In the genomic region with DNA sequence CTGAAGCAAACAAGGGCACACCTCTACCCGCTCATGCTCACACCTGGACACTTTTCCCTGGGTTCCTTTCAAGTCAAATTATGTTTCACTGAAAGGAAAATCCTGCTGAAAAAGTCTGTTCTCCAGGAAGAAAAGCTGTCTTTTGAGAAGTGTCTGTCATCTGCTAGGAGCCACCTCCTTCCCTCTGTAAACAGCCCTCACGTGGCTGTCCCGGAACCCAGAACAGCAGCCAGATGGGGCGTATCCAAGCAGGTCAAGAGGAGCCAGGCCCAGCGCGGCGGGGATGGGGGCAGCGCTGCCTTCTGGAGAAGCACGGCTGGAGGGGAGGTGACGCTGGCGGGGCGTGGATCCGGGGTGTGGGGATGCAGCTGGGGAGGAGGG, we compare ENCODE assay signal across 8 cellular contexts. TPM values are rescaled to one million over a fixed set of nuclear protein-coding genes. Genes with fewer than 3 reads are reported as not detected.
A peak's percentile ranks its signal among the peaks of the same experiment; 100 is the strongest.
DNase-seq lines count a peak whose midpoint lies in the region; ATAC-seq and TF ChIP-seq lines count a peak whose summit lies in the region.

A gene (minus strand): TSS at position 162 of the 381 bp plus-strand sequence. CDS start 205 bp downstream, outside the sequence.

- H3K36me3 ChIP-seq in MM.1S (replicated peaks; ENCODE audit: insufficient read depth, low read length) (no peaks in the 10 kb centered on the region), SJSA1 (peaks cover 24% of the 10 kb centered on the region), neural progenitor cell (no peaks in the 10 kb centered on the region)

- H4K20me1 ChIP-seq in MM.1S (ENCODE audit: insufficient read depth, low read length) (no peaks in the 10 kb centered on the region), neural progenitor cell (ENCODE audit: low read depth) (peaks cover 11% of the 10 kb centered on the region)

- TF ChIP-seq CTCF in MM.1S (IDR thresholded peaks at IDR 0.05; ENCODE audit: low read length) = no peak
- TF ChIP-seq CTCF in neural progenitor cell (IDR thresholded peaks at IDR 0.05) = no peak
- no peak for TF ChIP-seq CTCF in type B pancreatic cell (conservative IDR thresholded peaks at IDR 0.05)

- no peaks in the 10 kb centered on the region for H3K4me1 ChIP-seq in MM.1S (ENCODE audit: low read length)
- peaks cover under 1% of the 10 kb centered on the region; the same call in 1 of the 2 replicates for H3K4me1 ChIP-seq in SJSA1 (replicated peaks)
- H3K4me1 ChIP-seq in neural progenitor cell = no peaks in the 10 kb centered on the region

- peak within 1 kb of the TSS; percentile 33; the same call in 1 of the 2 replicates for H3K9ac ChIP-seq in MM.1S (ENCODE audit: low read length)
- H3K9ac ChIP-seq in neural progenitor cell = no peak within 1 kb of the TSS

- H3K79me2 ChIP-seq in MM.1S (ENCODE audit: low read length) (peaks cover 8% of the 10 kb centered on the region), neural progenitor cell (ENCODE audit: low read depth) (no peaks in the 10 kb centered on the region)

- H3K27me3 ChIP-seq in MM.1S (replicated peaks; ENCODE audit: insufficient read depth, low read length) = no peaks in the 10 kb centered on the region
- no peaks in the 10 kb centered on the region for H3K27me3 ChIP-seq in SJSA1 (replicated peaks)
- H3K27me3 ChIP-seq in neural progenitor cell = no peaks in the 10 kb centered on the region

- no peaks in the 10 kb centered on the region for H3K9me3 Mint-ChIP-seq in activated naive CD8-positive, alpha-beta T cell treated with anti-CD3 and anti-CD28 coated beads, Interleukin-2, amount 10 ng/mL, durations not matched to agents 7 days and 5 days
- peaks cover 10% of the 10 kb centered on the region for H3K9me3 Mint-ChIP-seq in neural progenitor cell
- peaks cover 6% of the 10 kb centered on the region for H3K9me3 Mint-ChIP-seq in type B pancreatic cell

- H3K4me2 ChIP-seq in MM.1S (ENCODE audit: low read depth, low read length) (peak within 1 kb of the TSS; percentile 81), neural progenitor cell (peak within 1 kb of the TSS; percentile 92)

- H3F3A ChIP-seq in MM.1S (ENCODE audit: insufficient read depth, low read length) (peaks cover 25% of the 10 kb centered on the region), neural progenitor cell (ENCODE audit: low read depth) (peaks cover 33% of the 10 kb centered on the region)

- H3K4me3 ChIP-seq in MM.1S (ENCODE audit: low read length) = peak within 1 kb of the TSS; percentile 72
- H3K4me3 ChIP-seq in SJSA1 = peak within 1 kb of the TSS; percentile 83
- peak within 1 kb of the TSS; percentile 64 for H3K4me3 ChIP-seq in neural progenitor cell

- no peaks in the 10 kb centered on the region for H3K9me3 ChIP-seq in MM.1S (replicated peaks; ENCODE audit: insufficient read depth, low read length)
- H3K9me3 ChIP-seq in SJSA1 (replicated peaks) = no peaks in the 10 kb centered on the region
- H3K9me3 ChIP-seq in neural progenitor cell (ENCODE audit: low read depth) = peaks cover 6% of the 10 kb centered on the region

- no peak within 1 kb of the TSS for H3K27ac ChIP-seq in MM.1S (ENCODE audit: low read length)
- H3K27ac ChIP-seq in SJSA1 = peak within 1 kb of the TSS; percentile 77
- H3K27ac ChIP-seq in neural progenitor cell = no peak within 1 kb of the TSS

- peak within 1 kb of the TSS; percentile 95 for H3K27ac Mint-ChIP-seq in activated naive CD8-positive, alpha-beta T cell treated with anti-CD3 and anti-CD28 coated beads, Interleukin-2, amount 10 ng/mL, durations not matched to agents 7 days and 5 days
- H3K27ac Mint-ChIP-seq in neural progenitor cell (peak within 1 kb of the TSS; percentile 83), type B pancreatic cell (peak within 1 kb of the TSS; percentile 94)

- H2AFZ ChIP-seq in MM.1S (ENCODE audit: low read length) (peak within 1 kb of the TSS; percentile 88), neural progenitor cell (replicated peaks) (peak within 1 kb of the TSS; percentile 94)

- ATAC-seq in activated naive CD8-positive, alpha-beta T cell treated with anti-CD3 and anti-CD28 coated beads, Interleukin-2, amount 10 ng/mL, durations not matched to agents 7 days and 5 days (ENCODE audit: low read depth) = peak; percentile 31
- ATAC-seq in HG03442 (IDR thresholded peaks at IDR 0.05; ENCODE audit: unreplicated experiment) = no peak

- no peaks in the 10 kb centered on the region for H3K27me3 Mint-ChIP-seq in activated naive CD8-positive, alpha-beta T cell treated with anti-CD3 and anti-CD28 coated beads, Interleukin-2, amount 10 ng/mL, durations not matched to agents 7 days and 5 days
- peaks cover 11% of the 10 kb centered on the region for H3K27me3 Mint-ChIP-seq in neural progenitor cell (ENCODE audit: insufficient read depth, low read depth)
- no peaks in the 10 kb centered on the region for H3K27me3 Mint-ChIP-seq in type B pancreatic cell

- H3K36me3 Mint-ChIP-seq in activated naive CD8-positive, alpha-beta T cell treated with anti-CD3 and anti-CD28 coated beads, Interleukin-2, amount 10 ng/mL, durations not matched to agents 7 days and 5 days = peaks cover 2% of the 10 kb centered on the region
- H3K36me3 Mint-ChIP-seq in neural progenitor cell (peaks cover 11% of the 10 kb centered on the region), type B pancreatic cell (peaks cover 2% of the 10 kb centered on the region)

- peak; percentile 74 for DNase-seq in DMS79 (lab: John Stamatoyannopoulos, UW)
- peak; percentile 70 for DNase-seq in MM.1S
- peak; percentile 31 to 73 for DNase-seq in SJSA1 (ENCODE audit: low read depth in 1 of 2, low spot score in 2 of 2)
- DNase-seq in activated naive CD8-positive, alpha-beta T cell treated with anti-CD3 and anti-CD28 coated beads, Interleukin-2, amount 10 ng/mL, durations not matched to agents 7 days and 5 days = peak; percentile 62
- peak; percentile 84 for DNase-seq in globus pallidus (ENCODE audit: low spot score)
- DNase-seq in neural progenitor cell (ENCODE audit: low spot score) = peak; percentile 84
- DNase-seq in type B pancreatic cell (ENCODE audit: extremely low spot score, unreplicated experiment) = peak; percentile 81

- H3K9me2 ChIP-seq in MM.1S (replicated peaks; ENCODE audit: insufficient read depth, low read length) = no peaks in the 10 kb centered on the region

- H3K4me1 Mint-ChIP-seq in activated naive CD8-positive, alpha-beta T cell treated with anti-CD3 and anti-CD28 coated beads, Interleukin-2, amount 10 ng/mL, durations not matched to agents 7 days and 5 days = peaks cover 7% of the 10 kb centered on the region
- H3K4me1 Mint-ChIP-seq in neural progenitor cell = peaks cover 17% of the 10 kb centered on the region
- H3K4me1 Mint-ChIP-seq in type B pancreatic cell (ENCODE audit: unreplicated experiment) = peaks cover 14% of the 10 kb centered on the region

- POLR2A ChIA-PET in activated naive CD8-positive, alpha-beta T cell treated with anti-CD3 and anti-CD28 coated beads, Interleukin-2, amount 10 ng/mL, durations not matched to agents 7 days and 5 days (lab: Charles Lee) = interaction anchor here (0.9 to 1.8 kb wide), 4 partner anchors 8 to 309 kb away, joined by 3 to 6 read pairs (median 4); a partner anchor contains a TSS

- peak within 1 kb of the TSS; percentile 97 for H3K4me3 Mint-ChIP-seq in activated naive CD8-positive, alpha-beta T cell treated with anti-CD3 and anti-CD28 coated beads, Interleukin-2, amount 10 ng/mL, durations not matched to agents 7 days and 5 days
- peak within 1 kb of the TSS; percentile 90 for H3K4me3 Mint-ChIP-seq in neural progenitor cell
- peak within 1 kb of the TSS; percentile 95 for H3K4me3 Mint-ChIP-seq in type B pancreatic cell

RNA-seq across cellular contexts. Expression of the gene that starts here (rescaled TPM):
- 0.05 TPM in 1 of 2 replicates, not detected in the other for total RNA-seq in SJSA1 (2014; rRNA removed; shearing (Covaris generic))
- total RNA-seq in activated naive CD8-positive, alpha-beta T cell treated with anti-CD3 and anti-CD28 coated beads, Interleukin-2, amount 10 ng/mL, durations not matched to agents 7 days and 5 days = 1 to 10 TPM; 5.6 to 7.0 TPM
- total RNA-seq in neural progenitor cell (ENCODE audit: low replicate concordance) (0.13 and 0.31 TPM in 2 replicates), type B pancreatic cell (ENCODE audit: low replicate concordance) (2.5 and 3.1 TPM in 2 replicates)

Comparison
In these comparisons a context has a peak if more than half of its experiments do, and no peak if none do; other contexts are left out.
1. Peak in DNase-seq, H3K4me3 ChIP-seq and H3K27ac ChIP-seq in SJSA1; RNA of the gene not detected or under 1 TPM.
2. Peak in DNase-seq, H3K4me3 ChIP-seq and H3K4me2 ChIP-seq in neural progenitor cell; RNA of the gene not detected or under 1 TPM.